ENCODE assay signal across 15 cellular contexts in the genomic region with DNA sequence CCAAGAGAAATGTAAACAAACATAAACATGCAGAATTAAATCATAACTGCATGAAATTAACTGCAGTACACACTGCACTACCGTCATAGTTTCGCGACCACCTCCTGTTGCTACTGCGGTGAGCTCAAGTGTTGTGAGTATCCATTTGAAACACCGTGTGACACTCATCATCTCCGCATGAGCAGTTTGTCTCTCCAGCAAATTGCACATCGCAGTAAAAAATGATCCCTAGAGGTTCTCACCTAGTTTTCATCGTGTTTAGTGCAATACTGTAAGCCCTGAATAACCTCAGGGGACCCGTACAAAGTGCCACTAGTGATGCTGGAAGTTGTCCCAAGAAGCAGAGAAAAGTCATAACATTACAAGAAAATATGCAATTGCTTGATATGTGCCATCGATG.
"Had no signal": no experiment of that assay in that cellular context is flagged by ENCODE, and none has a peak within 500 bp of the region (broad histone marks: within the 10 kb centered on the region; RNA-seq: fewer than 3 reads in every experiment).

No MANE protein-coding gene starts in this region.

- DNase-seq: activated CD4-positive, alpha-beta T cell treated with anti-CD3 and anti-CD28 coated beads for 4 hours; activated CD8-positive, alpha-beta memory T cell treated with anti-CD3 and anti-CD28 coated beads, Interleukin-2, amount 50 U/mL, for 48 hours; activated CD8-positive, alpha-beta T cell treated with anti-CD3 and anti-CD28 coated beads, Interleukin-2, amount 10 ng/mL, durations not matched to agents 7 days and 5 days; activated naive CD4-positive, alpha-beta T cell; aorta; endodermal cell; erythroblast; hippocampal formation; lower lobe of right lung had no signal

- H3K36me3 ChIP-seq: breast epithelium had no signal

- ATAC-seq: activated CD8-positive, alpha-beta T cell treated with anti-CD3 and anti-CD28 coated beads, Interleukin-2, amount 10 ng/mL, durations not matched to agents 7 days and 5 days; lower lobe of right lung had no signal

- H3K9me3 ChIP-seq: lower lobe of right lung, vagina had no signal

- H3K27me3 ChIP-seq: breast epithelium, tibial nerve, vagina had no signal

- H3K27ac Mint-ChIP-seq: activated CD8-positive, alpha-beta T cell treated with anti-CD3 and anti-CD28 coated beads, Interleukin-2, amount 10 ng/mL, durations not matched to agents 7 days and 5 days; endodermal cell; mesothelial cell of epicardium had no signal

- H3K27ac ChIP-seq: breast epithelium, lower lobe of right lung, parathyroid adenoma, skin epidermis, tibial nerve, vagina had no signal

- H3K4me1 Mint-ChIP-seq: mesothelial cell of epicardium had no signal

- H3K4me3 ChIP-seq: breast epithelium, lower lobe of right lung, skin epidermis, tibial nerve, vagina had no signal

- H3K4me1 ChIP-seq: breast epithelium, parathyroid adenoma, tibial nerve, vagina had no signal

- H3K4me3 Mint-ChIP-seq: activated CD8-positive, alpha-beta T cell treated with anti-CD3 and anti-CD28 coated beads, Interleukin-2, amount 10 ng/mL, durations not matched to agents 7 days and 5 days; endodermal cell; mesothelial cell of epicardium had no signal
